ENCODE assay signal across 22 cellular contexts in the genomic region with DNA sequence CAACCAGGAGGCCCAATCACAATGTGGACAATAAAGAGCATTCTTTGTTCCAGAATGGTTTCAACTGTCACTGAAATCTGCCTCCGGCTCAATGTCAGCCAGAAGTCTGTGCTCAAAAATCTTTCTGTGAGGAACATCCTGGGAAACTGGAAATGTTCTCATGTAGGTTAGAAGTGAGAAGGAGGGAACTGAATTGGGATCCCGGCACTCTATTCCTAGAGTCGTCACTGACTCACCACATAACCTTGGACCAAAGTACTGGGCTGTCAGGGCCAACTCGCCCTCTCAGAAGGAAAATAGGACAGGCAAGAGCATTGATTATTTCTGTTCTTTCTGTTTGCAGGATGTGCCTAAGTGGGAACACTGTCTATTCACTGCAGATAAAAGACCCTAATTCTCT. TPM values are rescaled to one million over a fixed set of nuclear protein-coding genes. Genes with fewer than 3 reads are reported as not detected.
A peak's percentile ranks its signal among the peaks of the same experiment; 100 is the strongest.
DNase-seq lines count a peak whose midpoint lies in the region; ATAC-seq and TF ChIP-seq lines count a peak whose summit lies in the region.
"Had no signal": no experiment of that assay in that cellular context is flagged by ENCODE, and none has a peak within 500 bp of the region (broad histone marks: within the 10 kb centered on the region; RNA-seq: fewer than 3 reads in every experiment).

No MANE protein-coding gene starts in this region.

- TF ChIP-seq CTCF in fibroblast of mammary gland (conservative IDR thresholded peaks at IDR 0.05; ENCODE audit: control insufficient read depth, insufficient read depth, low read depth, low read length), result no peak
- no peak for TF ChIP-seq CTCF in mucosa of descending colon (IDR thresholded peaks at IDR 0.05)
- no peak for TF ChIP-seq CTCF in right atrium auricular region (IDR thresholded peaks at IDR 0.05)

- H3K4me1 ChIP-seq in mucosa of descending colon (ENCODE audit: low read depth) (no peaks in the 10 kb centered on the region), right atrium auricular region (no peaks in the 10 kb centered on the region)
- H3K4me1 ChIP-seq: A549, Caco-2 had no signal

- H3K27me3 ChIP-seq in right atrium auricular region, result no peaks in the 10 kb centered on the region

- H3K9me3 ChIP-seq in mucosa of descending colon (no peaks in the 10 kb centered on the region), right atrium auricular region (no peaks in the 10 kb centered on the region)
- H3K9me3 ChIP-seq: A549, Caco-2 had no signal

- ATAC-seq in mucosa of descending colon (peak; percentile 72), Right ventricle myocardium superior (ENCODE audit: poor library complexity) (no peak), GM21528 (IDR thresholded peaks at IDR 0.05; ENCODE audit: low FRiP score, unreplicated experiment) (no peak)
- ATAC-seq: A549, HCT116, K562, Right ventricle myocardium inferior had no signal

- intact Hi-C loops in mucosa of descending colon (cut with DNase I, micrococcal nuclease) (no loop called here), Right ventricle myocardium superior (cut with DNase I) (no loop called here)

- DNase-seq in SK-MEL-5 (ENCODE audit: low read depth, low spot score), result peak; percentile 80
- peak; percentile 45 for DNase-seq in fibroblast of mammary gland (ENCODE audit: low read depth)
- DNase-seq in mucosa of descending colon, result no peak
- DNase-seq in superior temporal gyrus (ENCODE audit: extremely low spot score), result peak; percentile 62
- no peak for DNase-seq in right atrium auricular region (ENCODE audit: low spot score)
- no peak for DNase-seq in stimulated activated CD4-positive, alpha-beta T cell treated with anti-CD3 and anti-CD28 coated beads, Interleukin-2, amount 100 ng/mL, for 48 hours
- DNase-seq in Right ventricle myocardium superior, result no peak
- DNase-seq: Caco-2; CD4-positive, alpha-beta T cell; DMS153; GF-D8; GOT3; NCI-H1105 treated with DMSO at 0.1 percent for 48 hours; NCI-H1694; NCI-H2081 treated with DMSO at 0.1 percent for 48 hours; NCI-H446 treated with DMSO at 0.1 percent for 48 hours; NCI-H69 had no signal

- in situ Hi-C loops in SK-MEL-5 (cut with HindIII; ENCODE audit: low pct_unique_long_range_greater_than_20kb, low sequenced_read_pairs), result no loop called here

- H3K36me3 ChIP-seq in mucosa of descending colon (ENCODE audit: low read depth) (no peaks in the 10 kb centered on the region), right atrium auricular region (no peaks in the 10 kb centered on the region)

- no peak overlapping the region for H3K27ac ChIP-seq in right atrium auricular region
- H3K27ac ChIP-seq: A549 had no signal

- no peak overlapping the region for H3K4me3 ChIP-seq in fibroblast of mammary gland (ENCODE audit: control insufficient read depth, low read depth, low read length)
- H3K4me3 ChIP-seq in mucosa of descending colon, result no peak overlapping the region
- H3K4me3 ChIP-seq in right atrium auricular region, result no peak overlapping the region
- H3K4me3 ChIP-seq: A549, K562 had no signal

RNA-seq across cellular contexts. Expression of a gene that starts 57.6 kb away (rescaled TPM):
- 10.9 and 14.9 TPM in 2 replicates for total RNA-seq in SK-MEL-5 (2014; rRNA removed; shearing (Covaris generic))
- polyA plus RNA-seq in SK-MEL-5 (2015; cell fraction: cytosol; rRNA removed), result 22.1 and 26.8 TPM in 2 replicates
- 53.5 and 75.6 TPM in 2 replicates for polyA plus RNA-seq in SK-MEL-5 (2015; cell fraction: nucleus; rRNA removed)
- total RNA-seq in mucosa of descending colon (100 to 1,000 TPM in 1 of 3 donors, 10 to 100 TPM in 2; 63.8 to 127 (median 90.1) TPM), right atrium auricular region (10 to 100 TPM in 1 of 2 donors, 1 to 10 TPM in 1; 9.3 to 10.9 TPM), Right ventricle myocardium superior (9.3 TPM)

Comparison
In these comparisons a context has a peak if more than half of its experiments do, and no peak if none do; other contexts are left out.
1. DNase-seq: peak in SK-MEL-5 (single experiment), fibroblast of mammary gland (single experiment) and superior temporal gyrus (single experiment); none in mucosa of descending colon (0 of 3), right atrium auricular region (single experiment), stimulated activated CD4-positive, alpha-beta T cell treated with anti-CD3 and anti-CD28 coated beads, Interleukin-2, amount 100 ng/mL, for 48 hours (0 of 2) and Right ventricle myocardium superior (single experiment).